Comparison of ENCODE assay signal across 14 cellular contexts in the genomic region with DNA sequence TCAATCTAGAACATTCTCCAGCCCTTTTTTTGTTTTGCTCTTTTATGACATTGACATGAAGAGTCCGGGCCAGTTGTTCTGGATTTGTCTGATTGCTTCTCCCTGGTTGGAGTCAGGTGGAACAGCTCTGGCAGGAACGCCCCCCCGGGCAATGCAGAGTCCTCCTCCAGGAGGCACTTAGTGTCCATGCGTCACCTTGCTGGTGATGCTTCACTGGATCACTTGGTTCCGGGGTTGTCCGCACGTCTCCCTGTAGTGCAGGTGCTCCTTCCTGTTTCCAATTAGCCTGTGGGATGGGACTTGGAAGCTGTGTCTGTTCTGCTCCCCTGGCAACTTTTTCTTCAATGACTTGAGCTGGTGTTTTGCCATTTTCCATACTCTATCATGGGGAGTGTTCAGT. TPM values are rescaled to one million over a fixed set of nuclear protein-coding genes. Genes with fewer than 3 reads are reported as not detected.
DNase-seq lines count a peak whose midpoint lies in the region; ATAC-seq, FAIRE-seq and TF ChIP-seq lines count a peak whose summit lies in the region.
"Had no signal": no experiment of that assay in that cellular context is flagged by ENCODE, and none has a peak within 500 bp of the region (broad histone marks: within the 10 kb centered on the region; RNA-seq: fewer than 3 reads in every experiment).

No MANE protein-coding gene starts in this region.

- peaks cover 10% of the 10 kb centered on the region; the same call in 1 of the 2 replicates for H4K20me1 ChIP-seq in KMS-11 (ENCODE audit: insufficient read depth)
- H4K20me1 ChIP-seq in GM12878 (ENCODE audit: control insufficient read depth, insufficient read depth) = no peaks in the 10 kb centered on the region

- peak overlapping the region; percentile 99; the same call in 1 of the 2 replicates for H3K4me2 ChIP-seq in KMS-11
- peak overlapping the region; percentile 67 for H3K4me2 ChIP-seq in GM12878 (ENCODE audit: control insufficient read depth, insufficient read depth)

- CTCF ChIA-PET in GM12878 (lab: Yijun Ruan, JAX) = interaction anchor here (1.2 to 25.9 kb wide), 4 partner anchors 6 to 158 kb away, joined by 3 to 1288 read pairs (median 66); a partner anchor contains a TSS

- TF ChIP-seq EP300 in GM12878 (IDR thresholded peaks at IDR 0.05; ENCODE audit: borderline replicate concordance in 1 of 2, control insufficient read depth in 1 of 2, low read depth in 2 of 2, low read length in 2 of 2) = no peak

- H3K9me3 ChIP-seq in GM12878 (replicated peaks; ENCODE audit: control insufficient read depth, insufficient read depth, low read length) = no peaks in the 10 kb centered on the region
- H3K9me3 ChIP-seq: suprapubic skin had no signal

- RAD21 ChIA-PET in GM12878 (lab: Charles Lee; ENCODE audit: unreplicated experiment) = interaction anchor here (0.8 to 25.2 kb wide), 6 partner anchors 2 to 250 kb away, joined by 3 to 1186 read pairs (median 6); a partner anchor contains a TSS

- WGBS in GM12878 (ENCODE audit: insufficient coverage, insufficient replicate concordance, low lambda C conversion rate, missing lambda C conversion rate) = 1% methylated on average over 7 of the region's 7 CpGs

- H3K27me3 Mint-ChIP-seq in T-helper 2 cell treated with Interferon-gamma antibody and Interleukin-4, amounts not matched to agents 5 μg/mL and 100 μg/mL, for 36 hours (ENCODE audit: low read depth) = no peaks in the 10 kb centered on the region

- in situ Hi-C loops in GM12878 (cut with MboI) = no loop called here

- no peak overlapping the region for H2AFZ ChIP-seq in KMS-11 (ENCODE audit: low read depth)
- no peak overlapping the region for H2AFZ ChIP-seq in GM12878 (ENCODE audit: control insufficient read depth, low read depth, low read length)

- DNase-seq in T-helper 2 cell treated with Interferon-gamma antibody and Interleukin-4, amounts not matched to agents 5 μg/mL and 100 μg/mL, for 36 hours (ENCODE audit: low spot score) = no peak
- no peak for DNase-seq in T-helper 2 cell
- no peak for DNase-seq in GM12878 (ENCODE audit: low read depth, low spot score)
- no peak for DNase-seq in A172 (ENCODE audit: low spot score)
- no peak for DNase-seq in NCI-H2171 treated with DMSO at 0.1 percent for 48 hours (lab: John Stamatoyannopoulos, UW)
- DNase-seq: DMS79 treated with DMSO at 0.1 percent for 48 hours, NCI-H2029 treated with DMSO at 0.1 percent for 48 hours, PC-3, T-helper 9 cell had no signal

- FAIRE-seq in GM12878 (lab: Jason Lieb, UNC) = no peak
- FAIRE-seq: A204.1 had no signal

- H3K36me3 Mint-ChIP-seq in T-helper 2 cell treated with Interferon-gamma antibody and Interleukin-4, amounts not matched to agents 5 μg/mL and 100 μg/mL, for 36 hours (ENCODE audit: low read depth) = peaks cover 55% of the 10 kb centered on the region

- TF ChIP-seq CTCF in KMS-11 (conservative IDR thresholded peaks at IDR 0.05; ENCODE audit: low read depth, low read length) = no peak
- TF ChIP-seq CTCF in GM12878 (IDR thresholded peaks at IDR 0.05 in 2 of 3, conservative IDR thresholded peaks at IDR 0.05 in 1 of 3; ENCODE audit: control insufficient read depth in 2 of 3, extremely low read depth in 1 of 3, insufficient read depth in 1 of 3, low read depth in 3 of 3, low read length in 3 of 3) = no peak; a peak in 1 of 6 replicates

- POLR2A ChIA-PET in GM12878 (lab: Charles Lee) = interaction anchor here (0.6 to 14.2 kb wide), 5 partner anchors 15 to 394 kb away, joined by 3 to 602 read pairs (median 4); a partner anchor contains a TSS

- H3K27ac ChIP-seq in KMS-11 = no peak overlapping the region
- peak overlapping the region; percentile 96 for H3K27ac ChIP-seq in GM12878 (ENCODE audit: control insufficient read depth, insufficient read depth)
- peak overlapping the region in 12 of 21 experiments; percentile 9 to 100 (median 92) for H3K27ac ChIP-seq in skin epidermis
- H3K27ac ChIP-seq: suprapubic skin had no signal

- TF ChIP-seq RAD21 in GM12878 (IDR thresholded peaks at IDR 0.05; ENCODE audit: insufficient read depth, low read depth, low read length) = no peak

- peak overlapping the region; percentile 76 for H3K27ac Mint-ChIP-seq in T-helper 2 cell treated with Interferon-gamma antibody and Interleukin-4, amounts not matched to agents 5 μg/mL and 100 μg/mL, for 36 hours

- H3K9me3 Mint-ChIP-seq in T-helper 2 cell treated with Interferon-gamma antibody and Interleukin-4, amounts not matched to agents 5 μg/mL and 100 μg/mL, for 36 hours = no peaks in the 10 kb centered on the region

- SMC1A ChIA-PET in GM12878 (lab: Charles Lee; ENCODE audit: uncharacterized antibody, unreplicated experiment) = interaction anchor here (0.7 to 15.7 kb wide), 6 partner anchors 6 to 110 kb away, joined by 3 to 811 read pairs (median 10); a partner anchor contains a TSS

- peak overlapping the region; percentile 88 for H3K4me3 Mint-ChIP-seq in T-helper 2 cell treated with Interferon-gamma antibody and Interleukin-4, amounts not matched to agents 5 μg/mL and 100 μg/mL, for 36 hours

- H3K79me2 ChIP-seq in KMS-11 (ENCODE audit: insufficient read depth, low read depth) = peaks cover 85% of the 10 kb centered on the region
- peaks cover 91% of the 10 kb centered on the region for H3K79me2 ChIP-seq in GM12878 (ENCODE audit: control insufficient read depth, insufficient read depth, low read length)

- ATAC-seq in GM12878 (no peak), GM18517 (IDR thresholded peaks at IDR 0.05; ENCODE audit: unreplicated experiment) (no peak)
- ATAC-seq: PC-3 had no signal

- BruUV-seq in GM12878 (replicated peaks; lab: Mats Ljungman, UMichigan) = no TSS peak

- H3K36me3 ChIP-seq in KMS-11 (ENCODE audit: insufficient read depth) = no peaks in the 10 kb centered on the region
- peaks cover 17% of the 10 kb centered on the region in 2 experiments; a peak in 3 of 4 replicates for H3K36me3 ChIP-seq in GM12878 (ENCODE audit: control insufficient read depth in 2 of 2, insufficient read depth in 2 of 2, low read length in 1 of 2)
- H3K36me3 ChIP-seq: suprapubic skin had no signal

- H3K27me3 ChIP-seq in KMS-11 (ENCODE audit: insufficient read depth, low read depth) = no peaks in the 10 kb centered on the region
- no peaks in the 10 kb centered on the region for H3K27me3 ChIP-seq in GM12878 (replicated peaks in 1 of 2; ENCODE audit: control insufficient read depth in 2 of 2, insufficient read depth in 2 of 2, low read length in 1 of 2)
- H3K27me3 ChIP-seq: suprapubic skin had no signal

- peaks cover 79% of the 10 kb centered on the region for H3K4me1 Mint-ChIP-seq in T-helper 2 cell treated with Interferon-gamma antibody and Interleukin-4, amounts not matched to agents 5 μg/mL and 100 μg/mL, for 36 hours (ENCODE audit: low read depth)

- intact Hi-C loops in GM12878 (cut with micrococcal nuclease; ENCODE audit: unreplicated experiment) = no loop called here

- H3K9ac ChIP-seq in KMS-11 (no peak overlapping the region), GM12878 (ENCODE audit: control insufficient read depth, insufficient read depth, low read length) (peak overlapping the region; percentile 82)

- TF ChIP-seq POLR2A in GM12878 (IDR thresholded peaks at IDR 0.05; ENCODE audit: low read depth, low read length) = peak; percentile 42; the same call in 1 of the 2 replicates

- peaks cover 61% of the 10 kb centered on the region for H3K4me1 ChIP-seq in KMS-11 (ENCODE audit: low read depth, poor library complexity, severe bottlenecking)
- H3K4me1 ChIP-seq in GM12878 (ENCODE audit: control insufficient read depth, insufficient read depth, low read length) = peaks cover 61% of the 10 kb centered on the region

- H3K4me3 ChIP-seq in KMS-11 (IDR thresholded peaks at IDR 0.05; ENCODE audit: insufficient read depth, low read depth, low read length) = no peak overlapping the region
- H3K4me3 ChIP-seq in GM12878 = peak overlapping the region; percentile 77
- H3K4me3 ChIP-seq in skin epidermis = no peak overlapping the region
- H3K4me3 ChIP-seq: suprapubic skin had no signal

RNA-seq across cellular contexts. Expression of a gene that starts 9.8 kb away (rescaled TPM):
- total RNA-seq in GM12878 (2013; cell fraction: nucleolus; rRNA removed) = 239 and 258 TPM in 2 replicates
- total RNA-seq in GM12878 (2014; rRNA removed) = 70.9 and 77.3 TPM in 2 replicates
- total RNA-seq in GM12878 (2014; rRNA removed; fragmentation: Illumina TruSeq; extraction: Trizol) = 68.1 and 70.9 TPM in 2 replicates
- 313 and 327 TPM in 2 replicates for total RNA-seq in GM12878 (2021)
- 88.8 TPM for polyA plus RNA-seq in GM12878 (2011; ENCODE audit: low read depth)
- polyA plus RNA-seq in GM12878 (2011; rRNA removed) = 54.2 and 107 TPM in 2 replicates
- 137 and 141 TPM in 2 replicates for polyA plus RNA-seq in GM12878 (2011; cell fraction: cytosol; rRNA removed)
- 436 and 515 TPM in 2 replicates for polyA plus RNA-seq in GM12878 (2011; cell fraction: nucleus; rRNA removed)
- polyA plus RNA-seq in GM12878 (2012) = 170 and 175 TPM in 2 replicates
- 39.6 and 132 TPM in 2 replicates for polyA plus RNA-seq in GM12878 (2014; fragmentation: Illumina TruSeq; extraction: Trizol)
- polyA plus RNA-seq in GM12878 (2014; fragmentation: Nextera tagmentation; extraction: Ambion mirVana) = 10 to 100 TPM in 1 of 2 experiments, 1 to 10 TPM in 1; 3.4 to 11.5 TPM
- polyA plus RNA-seq in GM12878 (2014; rRNA removed) = 134 and 172 TPM in 2 replicates
- polyA plus RNA-seq in GM12878 (2016; fragmentation: Nextera tagmentation; extraction: Ambion mirVana) = 10 to 100 TPM; 53.4 to 74.3 TPM
- 134 and 177 TPM in 2 replicates for polyA minus RNA-seq in GM12878 (2011; rRNA and poly(A)+ RNA removed)
- 98.8 and 103 TPM in 2 replicates for polyA minus RNA-seq in GM12878 (2011; cell fraction: cytosol; rRNA and poly(A)+ RNA removed)
- polyA minus RNA-seq in GM12878 (2011; cell fraction: nucleus; rRNA and poly(A)+ RNA removed) = 80.9 and 166 TPM in 2 replicates
- 28.3 and 29.8 TPM in 2 replicates for total RNA-seq in A172 (2014; rRNA removed; shearing (Covaris generic))

RNA-seq across cellular contexts. Expression of a gene that starts 21.0 kb away (rescaled TPM):
- total RNA-seq in GM12878 (2013; cell fraction: nucleolus; rRNA removed) = 0.47 and 0.61 TPM in 2 replicates
- total RNA-seq in GM12878 (2014; rRNA removed) (not detected in 2 replicates), GM12878 (2014; rRNA removed; fragmentation: Illumina TruSeq; extraction: Trizol) (not detected in 2 replicates), GM12878 (2021) (not detected in 2 replicates)
- polyA plus RNA-seq in GM12878 (2011; ENCODE audit: low read depth) = not detected
- polyA plus RNA-seq in GM12878 (2011; rRNA removed) (not detected in 2 replicates), GM12878 (2014; fragmentation: Illumina TruSeq; extraction: Trizol) (not detected in 2 replicates), GM12878 (2014; fragmentation: Nextera tagmentation; extraction: Ambion mirVana) (not detected), GM12878 (2014; rRNA removed) (not detected in 2 replicates), GM12878 (2016; fragmentation: Nextera tagmentation; extraction: Ambion mirVana) (not detected)
- polyA plus RNA-seq in GM12878 (2011; cell fraction: cytosol; rRNA removed) = not detected in 2 replicates
- 0.16 and 0.76 TPM in 2 replicates for polyA plus RNA-seq in GM12878 (2011; cell fraction: nucleus; rRNA removed)
- polyA plus RNA-seq in GM12878 (2012) = 0.20 and 0.32 TPM in 2 replicates
- 0.29 TPM in 1 of 2 replicates, not detected in the other for polyA minus RNA-seq in GM12878 (2011; rRNA and poly(A)+ RNA removed)
- polyA minus RNA-seq in GM12878 (2011; cell fraction: cytosol; rRNA and poly(A)+ RNA removed) = not detected in 2 replicates
- not detected in 2 replicates for polyA minus RNA-seq in GM12878 (2011; cell fraction: nucleus; rRNA and poly(A)+ RNA removed)
- total RNA-seq in A172 (2014; rRNA removed; shearing (Covaris generic)) = not detected in 2 replicates
- total RNA-seq: PC-3 had no signal

RNA-seq across cellular contexts. Expression of a gene that starts 34.8 kb away (rescaled TPM):
- total RNA-seq in GM12878 (2013; cell fraction: nucleolus; rRNA removed) = not detected in 2 replicates
- total RNA-seq in GM12878 (2014; rRNA removed) (0.11 TPM in 1 of 2 replicates, not detected in the other), GM12878 (2014; rRNA removed; fragmentation: Illumina TruSeq; extraction: Trizol) (not detected in 2 replicates), GM12878 (2021) (not detected in 2 replicates)
- not detected for polyA plus RNA-seq in GM12878 (2011; ENCODE audit: low read depth)
- polyA plus RNA-seq in GM12878 (2011; rRNA removed) (not detected in 2 replicates), GM12878 (2014; fragmentation: Illumina TruSeq; extraction: Trizol) (not detected in 2 replicates), GM12878 (2014; fragmentation: Nextera tagmentation; extraction: Ambion mirVana) (under 1 TPM in 1 of 2 experiments, not detected in 1; 0.02 TPM), GM12878 (2014; rRNA removed) (0.04 TPM in 1 of 2 replicates, not detected in the other), GM12878 (2016; fragmentation: Nextera tagmentation; extraction: Ambion mirVana) (not detected)
- not detected in 2 replicates for polyA plus RNA-seq in GM12878 (2011; cell fraction: cytosol; rRNA removed)
- 0.16 and 0.24 TPM in 2 replicates for polyA plus RNA-seq in GM12878 (2011; cell fraction: nucleus; rRNA removed)
- polyA plus RNA-seq in GM12878 (2012) = not detected in 2 replicates
- polyA minus RNA-seq in GM12878 (2011; rRNA and poly(A)+ RNA removed) = not detected in 2 replicates
- not detected in 2 replicates for polyA minus RNA-seq in GM12878 (2011; cell fraction: cytosol; rRNA and poly(A)+ RNA removed)
- polyA minus RNA-seq in GM12878 (2011; cell fraction: nucleus; rRNA and poly(A)+ RNA removed) = not detected in 2 replicates
- not detected in 2 replicates for total RNA-seq in A172 (2014; rRNA removed; shearing (Covaris generic))
- total RNA-seq: PC-3 had no signal

RNA-seq across cellular contexts. Expression of a gene that starts 43.0 kb away (rescaled TPM):
- not detected in 2 replicates for total RNA-seq in GM12878 (2013; cell fraction: nucleolus; rRNA removed)
- total RNA-seq in GM12878 (2014; rRNA removed) (not detected in 2 replicates), GM12878 (2014; rRNA removed; fragmentation: Illumina TruSeq; extraction: Trizol) (not detected in 2 replicates), GM12878 (2021) (not detected in 2 replicates)
- polyA plus RNA-seq in GM12878 (2011; ENCODE audit: low read depth) = not detected
- polyA plus RNA-seq in GM12878 (2011; rRNA removed) (0.03 TPM in 1 of 2 replicates, not detected in the other), GM12878 (2014; fragmentation: Illumina TruSeq; extraction: Trizol) (not detected in 2 replicates), GM12878 (2014; fragmentation: Nextera tagmentation; extraction: Ambion mirVana) (not detected), GM12878 (2014; rRNA removed) (not detected in 2 replicates), GM12878 (2016; fragmentation: Nextera tagmentation; extraction: Ambion mirVana) (under 1 TPM; 0.05 to 0.09 TPM)
- polyA plus RNA-seq in GM12878 (2011; cell fraction: cytosol; rRNA removed) = not detected in 2 replicates
- not detected in 2 replicates for polyA plus RNA-seq in GM12878 (2011; cell fraction: nucleus; rRNA removed)
- not detected in 2 replicates for polyA plus RNA-seq in GM12878 (2012)
- not detected in 2 replicates for polyA minus RNA-seq in GM12878 (2011; rRNA and poly(A)+ RNA removed)
- not detected in 2 replicates for polyA minus RNA-seq in GM12878 (2011; cell fraction: cytosol; rRNA and poly(A)+ RNA removed)
- not detected in 2 replicates for polyA minus RNA-seq in GM12878 (2011; cell fraction: nucleus; rRNA and poly(A)+ RNA removed)
- total RNA-seq in A172 (2014; rRNA removed; shearing (Covaris generic)) = not detected in 2 replicates
- total RNA-seq: PC-3, suprapubic skin had no signal

RNA-seq across cellular contexts. Expression of a gene that starts 51.3 kb away (rescaled TPM):
- total RNA-seq in GM12878 (2013; cell fraction: nucleolus; rRNA removed) = 50.6 and 54.0 TPM in 2 replicates
- total RNA-seq in GM12878 (2014; rRNA removed) (28.2 and 29.4 TPM in 2 replicates), GM12878 (2014; rRNA removed; fragmentation: Illumina TruSeq; extraction: Trizol) (12.3 and 14.1 TPM in 2 replicates), GM12878 (2021) (27.8 and 31.9 TPM in 2 replicates)
- 10.4 TPM for polyA plus RNA-seq in GM12878 (2011; ENCODE audit: low read depth)
- polyA plus RNA-seq in GM12878 (2011; rRNA removed) (29.7 and 38.8 TPM in 2 replicates), GM12878 (2014; fragmentation: Illumina TruSeq; extraction: Trizol) (19.9 and 25.4 TPM in 2 replicates), GM12878 (2014; fragmentation: Nextera tagmentation; extraction: Ambion mirVana) (1 to 10 TPM in 1 of 2 experiments, under 1 TPM in 1; 0.64 to 1.4 TPM), GM12878 (2014; rRNA removed) (35.3 and 38.9 TPM in 2 replicates), GM12878 (2016; fragmentation: Nextera tagmentation; extraction: Ambion mirVana) (10 to 100 TPM; 26.2 to 28.1 TPM)
- polyA plus RNA-seq in GM12878 (2011; cell fraction: cytosol; rRNA removed) = 35.0 and 41.0 TPM in 2 replicates
- polyA plus RNA-seq in GM12878 (2011; cell fraction: nucleus; rRNA removed) = 214 and 258 TPM in 2 replicates
- 15.2 and 22.4 TPM in 2 replicates for polyA plus RNA-seq in GM12878 (2012)
- 19.2 and 19.5 TPM in 2 replicates for polyA minus RNA-seq in GM12878 (2011; rRNA and poly(A)+ RNA removed)
- 6.1 and 9.3 TPM in 2 replicates for polyA minus RNA-seq in GM12878 (2011; cell fraction: cytosol; rRNA and poly(A)+ RNA removed)
- polyA minus RNA-seq in GM12878 (2011; cell fraction: nucleus; rRNA and poly(A)+ RNA removed) = 21.8 and 23.7 TPM in 2 replicates
- total RNA-seq in A172 (2014; rRNA removed; shearing (Covaris generic)) = 35.9 and 40.1 TPM in 2 replicates
